8 cellular contexts compared by ENCODE assay signal in the genomic region with DNA sequence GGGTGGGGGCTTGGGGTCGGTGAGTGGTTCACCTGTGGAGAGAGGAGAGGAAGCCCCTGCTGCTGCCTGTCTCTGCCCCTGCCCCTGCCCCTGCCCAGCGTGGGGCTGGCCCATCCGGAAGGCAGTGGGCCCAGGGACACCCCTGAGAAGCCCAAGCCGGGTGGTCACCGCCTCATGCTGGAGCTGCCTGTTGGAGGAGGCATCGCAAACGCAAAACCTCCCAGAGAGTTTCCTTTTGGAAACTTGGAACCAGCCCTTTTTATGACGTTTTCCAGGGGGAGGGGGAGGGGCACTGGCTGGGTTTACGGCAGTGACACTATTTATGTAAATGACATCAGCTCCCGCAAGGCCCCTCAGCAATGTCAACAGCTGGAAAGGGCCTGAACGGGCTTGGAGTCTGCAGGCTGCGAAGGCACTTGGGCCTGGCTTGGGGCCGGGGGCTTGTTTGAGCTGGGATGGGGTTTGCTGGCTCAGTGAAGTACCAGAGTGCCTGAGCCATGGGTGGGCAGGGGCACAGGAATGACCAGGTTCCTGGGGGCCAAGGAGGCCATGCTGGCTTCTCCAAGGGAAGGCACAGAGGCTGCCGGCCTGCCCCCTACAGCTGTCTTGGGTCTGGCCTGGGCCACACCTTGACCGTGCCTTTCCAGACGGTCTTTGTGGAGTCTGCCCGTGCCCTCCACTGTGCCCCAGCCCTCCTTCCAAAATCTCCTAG.
DNase-seq lines count a peak whose midpoint lies in the region; ATAC-seq and TF ChIP-seq lines count a peak whose summit lies in the region.

No MANE protein-coding gene starts in this region.

- peak overlapping the region; percentile 68 for H3K4me2 ChIP-seq in mesenchymal stem cell (ENCODE audit: low read length, poor library complexity, severe bottlenecking)

- H4K91ac ChIP-seq in mesenchymal stem cell (ENCODE audit: low read length), result peak overlapping the region; percentile 94

- peaks cover 9% of the 10 kb centered on the region for H3K4me1 Mint-ChIP-seq in activated naive CD8-positive, alpha-beta T cell (ENCODE audit: low read depth)
- H3K4me1 Mint-ChIP-seq in activated naive CD8-positive, alpha-beta T cell treated with anti-CD3 and anti-CD28 coated beads, Interleukin-2, amount 50 U/mL, for 24 hours, result peaks cover 21% of the 10 kb centered on the region

- H3K27ac ChIP-seq in dorsolateral prefrontal cortex (peak overlapping the region in 57 of 59 donors; percentile 51 to 95 (median 83)), mesenchymal stem cell (ENCODE audit: low read length, poor library complexity, severe bottlenecking) (no peak overlapping the region), transverse colon (peak overlapping the region; percentile 90 to 95 (median 94))

- H3K14ac ChIP-seq in mesenchymal stem cell (ENCODE audit: low read length in 2 of 2), result peak overlapping the region in 1 of 2 experiments; percentile 61

- H3K79me1 ChIP-seq in mesenchymal stem cell (replicated peaks; ENCODE audit: low read length, poor library complexity, severe bottlenecking), result no peaks in the 10 kb centered on the region

- ATAC-seq in activated naive CD8-positive, alpha-beta T cell treated with anti-CD3 and anti-CD28 coated beads, Interleukin-2, amount 50 U/mL, for 24 hours, result no peak
- ATAC-seq in HG03045 (IDR thresholded peaks at IDR 0.05; ENCODE audit: unreplicated experiment) (no peak), GM19455 (IDR thresholded peaks at IDR 0.05; ENCODE audit: unreplicated experiment) (no peak)

- no peak for TF ChIP-seq POLR2A in transverse colon (IDR thresholded peaks at IDR 0.05)

- H3K9me3 Mint-ChIP-seq in activated naive CD8-positive, alpha-beta T cell (ENCODE audit: low read depth), result no peaks in the 10 kb centered on the region
- no peaks in the 10 kb centered on the region for H3K9me3 Mint-ChIP-seq in activated naive CD8-positive, alpha-beta T cell treated with anti-CD3 and anti-CD28 coated beads, Interleukin-2, amount 50 U/mL, for 24 hours

- H3K4me3 ChIP-seq in dorsolateral prefrontal cortex, result peak overlapping the region in 58 of 59 donors; percentile 39 to 75 (median 61)
- H3K4me3 ChIP-seq in mesenchymal stem cell (ENCODE audit: insufficient read depth in 1 of 2, low read depth in 1 of 2, low read length in 2 of 2), result peak overlapping the region in 1 of 2 experiments; percentile 64
- H3K4me3 ChIP-seq in transverse colon, result peak overlapping the region in 3 of 4 donors; percentile 44 to 54 (median 50)

- H2AK5ac ChIP-seq in mesenchymal stem cell (ENCODE audit: low read length, severe bottlenecking), result no peak overlapping the region

- H3K27ac Mint-ChIP-seq in activated naive CD8-positive, alpha-beta T cell, result peak overlapping the region; percentile 34
- H3K27ac Mint-ChIP-seq in activated naive CD8-positive, alpha-beta T cell treated with anti-CD3 and anti-CD28 coated beads, Interleukin-2, amount 50 U/mL, for 24 hours, result no peak overlapping the region

- H3K23ac ChIP-seq in mesenchymal stem cell (ENCODE audit: low read length in 2 of 2), result no peak overlapping the region

- no peak overlapping the region for H2BK5ac ChIP-seq in mesenchymal stem cell (ENCODE audit: low read depth, low read length, poor library complexity, severe bottlenecking)

- TF ChIP-seq EP300 in transverse colon (IDR thresholded peaks at IDR 0.05; ENCODE audit: low read depth), result peak; percentile 11

- peak overlapping the region; percentile 2 to 50 for H3K4ac ChIP-seq in mesenchymal stem cell (ENCODE audit: low read depth in 1 of 2, low read length in 2 of 2)

- no peak for DNase-seq in activated naive CD8-positive, alpha-beta T cell treated with anti-CD3 and anti-CD28 coated beads, Interleukin-2, amount 50 U/mL, for 24 hours
- peak in 5 of 10 donors; percentile 20 to 58 (median 47) for DNase-seq in dorsolateral prefrontal cortex
- peak; percentile 91 for DNase-seq in mesenchymal stem cell
- DNase-seq in transverse colon, result peak; percentile 71
- DNase-seq in cerebellar nuclear complex (lab: John Stamatoyannopoulos, UW), result no peak

- H3K36me3 Mint-ChIP-seq in activated naive CD8-positive, alpha-beta T cell, result no peaks in the 10 kb centered on the region
- H3K36me3 Mint-ChIP-seq in activated naive CD8-positive, alpha-beta T cell treated with anti-CD3 and anti-CD28 coated beads, Interleukin-2, amount 50 U/mL, for 24 hours (ENCODE audit: low read depth), result peaks cover 3% of the 10 kb centered on the region

- peak overlapping the region; percentile 86 for H3K9ac ChIP-seq in mesenchymal stem cell (ENCODE audit: low read length)

- no peaks in the 10 kb centered on the region for H3K27me3 ChIP-seq in dorsolateral prefrontal cortex
- no peaks in the 10 kb centered on the region for H3K27me3 ChIP-seq in mesenchymal stem cell (ENCODE audit: control insufficient read depth in 1 of 2, insufficient read depth in 1 of 2, low read length in 2 of 2)
- H3K27me3 ChIP-seq in transverse colon, result no peaks in the 10 kb centered on the region

- peak overlapping the region; percentile 0 to 71 for H2BK12ac ChIP-seq in mesenchymal stem cell (ENCODE audit: low read length in 2 of 2)

- intact Hi-C loops in dorsolateral prefrontal cortex (cut with DNase I), result no loop called here
- intact Hi-C loops in transverse colon (cut with DNase I; ENCODE audit: low total_unique reads), result loop anchor here (10.0 kb wide), 1 partner anchor 236 kb away; no protein-coding TSS in a partner anchor

- peak overlapping the region; percentile 79 for H4K8ac ChIP-seq in mesenchymal stem cell (ENCODE audit: low read length)

- H2BK120ac ChIP-seq in mesenchymal stem cell (ENCODE audit: low read depth, low read length), result peak overlapping the region; percentile 49

- peaks cover 25% of the 10 kb centered on the region for H3K4me1 ChIP-seq in mesenchymal stem cell (ENCODE audit: control insufficient read depth, insufficient read depth, low read depth, low read length)
- peaks cover 10 to 43% (median 29%) of the 10 kb centered on the region in 4 donors for H3K4me1 ChIP-seq in transverse colon

- peak overlapping the region; percentile 53 for H3K4me3 Mint-ChIP-seq in activated naive CD8-positive, alpha-beta T cell
- H3K4me3 Mint-ChIP-seq in activated naive CD8-positive, alpha-beta T cell treated with anti-CD3 and anti-CD28 coated beads, Interleukin-2, amount 50 U/mL, for 24 hours, result no peak overlapping the region

- peak overlapping the region; percentile 84 to 89 for H3K18ac ChIP-seq in mesenchymal stem cell (ENCODE audit: low read depth in 1 of 2, low read length in 2 of 2)

- TF ChIP-seq CTCF in dorsolateral prefrontal cortex (IDR thresholded peaks at IDR 0.05 in 54 of 56, conservative IDR thresholded peaks at IDR 0.05 in 2 of 56; ENCODE audit: low read depth in 1 of 56, partially characterized antibody in 56 of 56) (no peak), transverse colon (IDR thresholded peaks at IDR 0.05) (no peak)

- H3K36me3 ChIP-seq in mesenchymal stem cell (ENCODE audit: control insufficient read depth in 1 of 2, insufficient read depth in 2 of 2, low read depth in 1 of 2, low read length in 2 of 2) (peaks cover 0 to 6% of the 10 kb centered on the region in 2 experiments), transverse colon (no peaks in the 10 kb centered on the region)

- no peak overlapping the region for H2AFZ ChIP-seq in mesenchymal stem cell (ENCODE audit: low read depth, low read length)

- no peaks in the 10 kb centered on the region for H3K9me3 ChIP-seq in mesenchymal stem cell (ENCODE audit: control insufficient read depth, low read length)
- no peaks in the 10 kb centered on the region for H3K9me3 ChIP-seq in transverse colon

- H3K27me3 Mint-ChIP-seq in activated naive CD8-positive, alpha-beta T cell, result peaks cover 2% of the 10 kb centered on the region
- peaks cover 7% of the 10 kb centered on the region for H3K27me3 Mint-ChIP-seq in activated naive CD8-positive, alpha-beta T cell treated with anti-CD3 and anti-CD28 coated beads, Interleukin-2, amount 50 U/mL, for 24 hours

- H2BK15ac ChIP-seq in mesenchymal stem cell (ENCODE audit: low read depth, poor library complexity, severe bottlenecking), result peak overlapping the region; percentile 52

- WGBS in mesenchymal stem cell, result 40% methylated on average over 17 of the region's 17 CpGs
- 39 to 49% methylated on average over 3 to 17 of the region's 17 CpGs for WGBS in transverse colon (ENCODE audit: low coverage in 1 of 2), 2 donors

- in situ Hi-C loops in transverse colon (cut with MboI; ENCODE audit: low pct_ligation_motif_present in 1 of 4, low pct_unique_long_range_greater_than_20kb in 1 of 4, low sequenced_read_pairs in 3 of 4), result no loop called here

Comparison
In these comparisons a context has a peak if more than half of its experiments do, and no peak if none do; other contexts are left out.
1. DNase-seq: peak in mesenchymal stem cell (single experiment) and transverse colon (single experiment); none in activated naive CD8-positive, alpha-beta T cell treated with anti-CD3 and anti-CD28 coated beads, Interleukin-2, amount 50 U/mL, for 24 hours (single experiment) and cerebellar nuclear complex (0 of 2).